Comparison of ENCODE assay signal across 8 cellular contexts in the genomic region with DNA sequence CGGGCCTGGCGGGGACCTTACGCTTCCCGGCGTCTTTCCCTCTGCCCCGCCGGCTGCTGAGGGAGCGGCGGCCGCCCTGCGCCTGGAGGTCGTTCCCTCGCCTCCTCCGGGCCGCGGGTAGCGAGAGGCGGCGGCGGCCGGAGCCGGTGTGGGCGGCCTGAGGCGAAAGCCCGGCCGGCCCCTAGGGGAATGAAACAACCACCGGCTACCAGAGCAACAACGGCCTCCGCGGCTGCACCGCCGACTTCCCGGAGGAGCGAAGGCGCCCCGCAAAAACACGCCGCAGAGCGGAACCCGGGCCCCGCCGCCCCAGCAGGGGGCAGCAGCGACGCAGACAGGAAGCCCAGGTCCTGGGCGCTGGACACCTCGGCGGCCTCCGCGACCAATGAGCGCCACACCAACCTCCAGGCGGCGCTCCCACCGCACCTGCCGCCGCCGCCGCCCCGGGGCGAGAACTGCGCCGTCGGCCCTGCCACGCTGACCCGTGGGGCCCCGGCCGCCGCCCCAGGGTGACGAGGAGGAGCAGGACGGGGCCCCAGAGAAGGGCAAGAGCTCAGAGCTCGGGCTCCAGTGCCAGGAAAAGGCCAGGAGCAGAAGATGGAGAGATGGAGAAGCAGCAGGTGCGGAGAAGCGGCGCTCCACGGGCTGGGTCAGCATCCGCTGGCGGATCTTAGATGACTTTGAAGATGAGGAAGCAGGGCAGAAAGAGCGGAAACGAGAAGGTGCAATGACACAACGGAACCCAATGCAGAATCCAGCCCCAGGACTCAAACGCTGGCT. TPM values are rescaled to one million over a fixed set of nuclear protein-coding genes. Genes with fewer than 3 reads are reported as not detected.
DNase-seq lines count a peak whose midpoint lies in the region; ATAC-seq lines count a peak whose summit lies in the region.

No MANE protein-coding gene starts in this region.

- H3K4me1 Mint-ChIP-seq in activated CD4-positive, alpha-beta memory T cell treated with anti-CD3 and anti-CD28 coated beads, Interleukin-2, amount 10 ng/mL, durations not matched to agents 7 days and 5 days, result peaks cover 9% of the 10 kb centered on the region
- peaks cover 4% of the 10 kb centered on the region for H3K4me1 Mint-ChIP-seq in memory B cell

- ATAC-seq in GM19025 (IDR thresholded peaks at IDR 0.05; ENCODE audit: low read depth, unreplicated experiment) (peak; percentile 92), HG03175 (IDR thresholded peaks at IDR 0.05; ENCODE audit: unreplicated experiment) (peak; percentile 95), memory B cell (ENCODE audit: low read depth) (peak; percentile 89)

- no peaks in the 10 kb centered on the region for H3K9me3 Mint-ChIP-seq in activated CD4-positive, alpha-beta memory T cell treated with anti-CD3 and anti-CD28 coated beads, Interleukin-2, amount 10 ng/mL, durations not matched to agents 7 days and 5 days
- no peaks in the 10 kb centered on the region for H3K9me3 Mint-ChIP-seq in memory B cell

- H3K36me3 Mint-ChIP-seq in activated CD4-positive, alpha-beta memory T cell treated with anti-CD3 and anti-CD28 coated beads, Interleukin-2, amount 10 ng/mL, durations not matched to agents 7 days and 5 days (ENCODE audit: low read depth), result no peaks in the 10 kb centered on the region
- no peaks in the 10 kb centered on the region for H3K36me3 Mint-ChIP-seq in memory B cell

- DNase-seq in Ammon's horn (ENCODE audit: low spot score) (peak; percentile 65), NCI-H69 (lab: John Stamatoyannopoulos, UW) (peak; percentile 82), memory B cell (ENCODE audit: low spot score in 2 of 2) (peak; percentile 78 to 86)
- peak; percentile 78 for DNase-seq in activated CD4-positive, alpha-beta memory T cell treated with anti-CD3 and anti-CD28 coated beads, Interleukin-2, amount 10 ng/mL, durations not matched to agents 7 days and 5 days
- peak; percentile 55 for DNase-seq in effector CD8-positive, alpha-beta T cell (lab: John Stamatoyannopoulos, UW)
- peak; percentile 15 for DNase-seq in stimulated activated CD8-positive, alpha-beta memory T cell treated with anti-CD3 and anti-CD28 coated beads, Interleukin-12 subunit alpha, Interleukin-12 subunit beta, amount 100 ng/mL, for 24 hours (ENCODE audit: extremely low read depth)

- no peak overlapping the region for H3K27ac Mint-ChIP-seq in activated CD4-positive, alpha-beta memory T cell treated with anti-CD3 and anti-CD28 coated beads, Interleukin-2, amount 10 ng/mL, durations not matched to agents 7 days and 5 days
- peak overlapping the region; percentile 62 for H3K27ac Mint-ChIP-seq in memory B cell

- H3K4me3 Mint-ChIP-seq in activated CD4-positive, alpha-beta memory T cell treated with anti-CD3 and anti-CD28 coated beads, Interleukin-2, amount 10 ng/mL, durations not matched to agents 7 days and 5 days, result peak overlapping the region; percentile 50
- H3K4me3 Mint-ChIP-seq in memory B cell, result peak overlapping the region; percentile 87

- POLR2A ChIA-PET in activated CD4-positive, alpha-beta memory T cell treated with anti-CD3 and anti-CD28 coated beads, Interleukin-2, amount 10 ng/mL, durations not matched to agents 7 days and 5 days (lab: Charles Lee), result interaction anchor here (1.5 kb wide), 1 partner anchor 182 kb away, joined by 4 read pairs; no protein-coding TSS in a partner anchor

- H3K27me3 Mint-ChIP-seq in activated CD4-positive, alpha-beta memory T cell treated with anti-CD3 and anti-CD28 coated beads, Interleukin-2, amount 10 ng/mL, durations not matched to agents 7 days and 5 days, result peaks cover 51% of the 10 kb centered on the region
- no peaks in the 10 kb centered on the region for H3K27me3 Mint-ChIP-seq in memory B cell

- CTCF ChIA-PET in activated CD4-positive, alpha-beta memory T cell treated with anti-CD3 and anti-CD28 coated beads, Interleukin-2, amount 10 ng/mL, durations not matched to agents 7 days and 5 days (lab: Charles Lee), result interaction anchor here (0.9 to 2.5 kb wide), 7 partner anchors 22 to 182 kb away, joined by 4 to 20 read pairs (median 8); no protein-coding TSS in a partner anchor

RNA-seq across cellular contexts. Expression of a gene that starts 10.4 kb away (rescaled TPM):
- total RNA-seq in activated CD4-positive, alpha-beta memory T cell treated with anti-CD3 and anti-CD28 coated beads, Interleukin-2, amount 10 ng/mL, durations not matched to agents 7 days and 5 days, result not detected

Comparison
In these comparisons a context has a peak if more than half of its experiments do, and no peak if none do; other contexts are left out.
1. Peak in every context shown above with its lines: DNase-seq and ATAC-seq.
2. DNase-seq: peak in every context shown above with its lines; median percentile 82 in NCI-H69; 82 in memory B cell; 78 in activated CD4-positive, alpha-beta memory T cell treated with anti-CD3 and anti-CD28 coated beads, Interleukin-2, amount 10 ng/mL, durations not matched to agents 7 days and 5 days; 65 in Ammon's horn; 55 in effector CD8-positive, alpha-beta T cell; 15 in stimulated activated CD8-positive, alpha-beta memory T cell treated with anti-CD3 and anti-CD28 coated beads, Interleukin-12 subunit alpha, Interleukin-12 subunit beta, amount 100 ng/mL, for 24 hours.